In the genomic region with DNA sequence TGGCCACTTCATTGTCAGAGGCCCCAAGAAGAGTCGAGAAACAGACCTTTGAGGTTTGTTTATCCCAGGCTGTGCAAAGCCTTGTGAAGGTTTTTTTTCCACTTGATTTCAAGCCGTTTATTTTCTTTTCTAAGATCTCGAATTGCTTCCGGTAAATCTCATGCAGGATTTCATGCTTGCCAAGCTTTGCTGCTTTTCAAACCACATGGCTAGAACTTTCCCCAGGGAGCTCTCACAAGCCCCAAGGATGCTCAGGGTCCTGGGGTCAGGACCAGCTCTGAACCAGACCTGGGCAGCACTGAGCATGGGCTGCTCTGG, we compare ENCODE assay signal across 23 cellular contexts. TPM values are rescaled to one million over a fixed set of nuclear protein-coding genes. Genes with fewer than 3 reads are reported as not detected.
DNase-seq lines count a peak whose midpoint lies in the region; ATAC-seq and TF ChIP-seq lines count a peak whose summit lies in the region.
"Had no signal": no experiment of that assay in that cellular context is flagged by ENCODE, and none has a peak within 500 bp of the region (broad histone marks: within the 10 kb centered on the region; RNA-seq: fewer than 3 reads in every experiment).

No MANE protein-coding gene starts in this region.

- peak; percentile 41 for DNase-seq in AG08395 (ENCODE audit: low spot score)
- DNase-seq in amniotic stem cell (lab: John Stamatoyannopoulos, UW) = peak; percentile 8
- peak; percentile 62 for DNase-seq in fibroblast of the aortic adventitia (ENCODE audit: low read depth)
- DNase-seq in sciatic nerve (ENCODE audit: low spot score) = no peak
- DNase-seq in NCI-H69 (lab: John Stamatoyannopoulos, UW) = no peak
- no peak for DNase-seq in stimulated activated CD4-positive, alpha-beta T cell treated with anti-CD3 and anti-CD28 coated beads, Interleukin-4, amount 100 ng/mL, for 24 hours
- DNase-seq in Karpas-422 = no peak
- no peak for DNase-seq in stomach
- DNase-seq: activated CD4-positive, alpha-beta T cell treated with anti-CD3 and anti-CD28 coated beads, Interleukin-2, amount 50 U/mL, for 4 hours; activated naive CD8-positive, alpha-beta T cell treated with anti-CD3 and anti-CD28 coated beads, Interleukin-2, amount 10 ng/mL, durations not matched to agents 7 days and 5 days; activated T-cell treated with anti-CD3 and anti-CD28 coated beads, Interleukin-2, amount 50 U/mL, for 48 hours; colonic mucosa; COR-L47; GF-D8; naive thymus-derived CD4-positive, alpha-beta T cell; NCI-H187 treated with DMSO at 0.1 percent for 48 hours; NCI-H526; OCI-M1; stimulated activated CD4-positive, alpha-beta T cell treated with anti-CD3 and anti-CD28 coated beads, Interleukin-2, amount 100 ng/mL, for 24 hours; transverse colon had no signal

- H3K79me2 ChIP-seq in Karpas-422 (ENCODE audit: low read length) = no peaks in the 10 kb centered on the region

- H3K9ac ChIP-seq in Karpas-422 (ENCODE audit: low read length) = no peak overlapping the region

- H3K27ac ChIP-seq in Karpas-422 (ENCODE audit: low read length) (no peak overlapping the region), stomach (peak overlapping the region in 2 of 5 donors; percentile 23 to 74)
- H3K27ac ChIP-seq: colonic mucosa, transverse colon had no signal

- H2AFZ ChIP-seq in Karpas-422 (ENCODE audit: low read length) = no peak overlapping the region

- no peak for TF ChIP-seq EP300 in stomach (IDR thresholded peaks at IDR 0.05)

- intact Hi-C loops in sciatic nerve (cut with DNase I) (no loop called here), stomach (cut with DNase I; ENCODE audit: low total_unique reads) (no loop called here)

- TF ChIP-seq CTCF in fibroblast of the aortic adventitia (IDR thresholded peaks at IDR 0.05; ENCODE audit: insufficient read depth, low read length) (no peak), stomach (IDR thresholded peaks at IDR 0.05) (no peak)

- peak; percentile 73 for ATAC-seq in sciatic nerve
- ATAC-seq: HCT116; naive thymus-derived CD4-positive, alpha-beta T cell; SK-N-SH treated with all-trans-retinoic acid at 6 μM for 48 hours had no signal

- peaks cover 8% of the 10 kb centered on the region for H3K4me1 ChIP-seq in Karpas-422 (ENCODE audit: low read length)
- peaks cover 0 to 38% (median 18%) of the 10 kb centered on the region in 4 donors for H3K4me1 ChIP-seq in stomach
- H3K4me1 ChIP-seq: colonic mucosa had no signal

- H3K4me3 ChIP-seq in fibroblast of the aortic adventitia (ENCODE audit: low read depth, low read length) (no peak overlapping the region), Karpas-422 (ENCODE audit: low read length) (no peak overlapping the region), stomach (no peak overlapping the region)
- H3K4me3 ChIP-seq: colonic mucosa, MG63, transverse colon had no signal

- H3K9me2 ChIP-seq in Karpas-422 (replicated peaks; ENCODE audit: insufficient read depth, low read length) = no peaks in the 10 kb centered on the region

- no peaks in the 10 kb centered on the region for H3K27me3 ChIP-seq in Karpas-422 (ENCODE audit: low read length)
- H3K27me3 ChIP-seq in stomach = no peaks in the 10 kb centered on the region
- H3K27me3 ChIP-seq: colonic mucosa, MG63, transverse colon had no signal

- no peaks in the 10 kb centered on the region for H4K20me1 ChIP-seq in Karpas-422 (ENCODE audit: insufficient read depth, low read depth, low read length)

- H3K9me3 ChIP-seq in Karpas-422 (ENCODE audit: low read length) (no peaks in the 10 kb centered on the region), stomach (no peaks in the 10 kb centered on the region)
- H3K9me3 ChIP-seq: colonic mucosa, MG63, transverse colon had no signal

- H3K4me2 ChIP-seq in Karpas-422 (ENCODE audit: low read depth, low read length, poor library complexity, severe bottlenecking) = no peak overlapping the region

- TF ChIP-seq POLR2A in stomach (IDR thresholded peaks at IDR 0.05) = no peak

- 38 to 73% (median 67%) methylated on average over 4 of the region's 4 CpGs for WGBS in stomach, 5 donors

- H3K36me3 ChIP-seq in Karpas-422 (ENCODE audit: insufficient read depth, low read length) = no peaks in the 10 kb centered on the region
- peaks cover 0 to 15% (median 0%) of the 10 kb centered on the region in 4 donors for H3K36me3 ChIP-seq in stomach
- H3K36me3 ChIP-seq: colonic mucosa, MG63, transverse colon had no signal

RNA-seq across cellular contexts. Expression of gene AQP1, which starts 48.0 kb away (rescaled TPM):
- total RNA-seq in fibroblast of the aortic adventitia (ENCODE audit: low replicate concordance) (2.8 and 4.5 TPM in 2 replicates), sciatic nerve (864 TPM), stomach (100 to 1,000 TPM in 1 of 5 donors, 10 to 100 TPM in 4; 38.2 to 158 (median 64.6) TPM)
- 0.22 and 0.82 TPM in 2 replicates for total RNA-seq in Karpas-422 (2014; rRNA removed; shearing (Covaris generic); ENCODE audit: low replicate concordance)
- polyA plus RNA-seq in stomach = 10 to 100 TPM in 1 of 3 donors, 1 to 10 TPM in 2; 3.8 to 83.6 (median 8.7) TPM

Comparison
In these comparisons a context has a peak if more than half of its experiments do, and no peak if none do; other contexts are left out.
1. DNase-seq: peak in AG08395 (single experiment), amniotic stem cell (single experiment) and fibroblast of the aortic adventitia (single experiment); none in sciatic nerve (single experiment), NCI-H69 (single experiment), stimulated activated CD4-positive, alpha-beta T cell treated with anti-CD3 and anti-CD28 coated beads, Interleukin-4, amount 100 ng/mL, for 24 hours (single experiment), Karpas-422 (single experiment) and stomach (single experiment).